8 cellular contexts compared by ENCODE assay signal in genomic region chr19:43526884-43527859, GRCh38. TPM values are rescaled to one million over a fixed set of nuclear protein-coding genes. Genes with fewer than 3 reads are reported as not detected.
DNase-seq lines count a peak whose midpoint lies in the region; ATAC-seq, FAIRE-seq and TF ChIP-seq lines count a peak whose summit lies in the region.

ETHE1 (minus strand) TSS chr19:43527201; CDS start chr19:43527177, 24 bp downstream.

- intact Hi-C loops in CD14-positive monocyte (cut with micrococcal nuclease): loop anchor here in 1 of 2 donors (2.0 kb wide), 1 partner anchor 68 kb away; no protein-coding TSS in a partner anchor

- DNase-seq in CD14-positive monocyte (ENCODE audit: low spot score) (no peak), SJCRH30 (peak; percentile 77 to 79), frontal cortex (ENCODE audit: low spot score in 2 of 2) (peak; percentile 78 to 83), neural progenitor cell (ENCODE audit: low spot score) (peak; percentile 92), suprapubic skin (ENCODE audit: low spot score in 2 of 2) (peak; percentile 88 to 91)
- peak; percentile 79 for DNase-seq in activated naive CD4-positive, alpha-beta T cell treated with Interleukin-2 at 50 U/mL for 16 hours

- TF ChIP-seq EP300 in Ishikawa (IDR thresholded peaks at IDR 0.05; ENCODE audit: borderline replicate concordance) (no peak), suprapubic skin (IDR thresholded peaks at IDR 0.05) (no peak)

- peaks cover 9% of the 10 kb centered on the region for H3F3A ChIP-seq in neural progenitor cell (ENCODE audit: low read depth)

- H4K20me1 ChIP-seq in neural progenitor cell (ENCODE audit: low read depth): peaks cover 13% of the 10 kb centered on the region

- H3K27ac ChIP-seq in SJCRH30: no peak within 1 kb of the TSS
- no peak within 1 kb of the TSS for H3K27ac ChIP-seq in neural progenitor cell
- H3K27ac ChIP-seq in suprapubic skin: peak within 1 kb of the TSS; percentile 83

- 6% methylated on average over 24 of the region's 54 CpGs for WGBS in suprapubic skin

- H3K9ac ChIP-seq in neural progenitor cell: no peak within 1 kb of the TSS

- H3K4me3 Mint-ChIP-seq in CD14-positive monocyte: peak within 1 kb of the TSS; percentile 90 to 98
- H3K4me3 Mint-ChIP-seq in neural progenitor cell: peak within 1 kb of the TSS; percentile 94

- H3K4me1 ChIP-seq in SJCRH30 (no peaks in the 10 kb centered on the region; the same call in 1 of the 2 replicates), neural progenitor cell (peaks cover 11% of the 10 kb centered on the region), suprapubic skin (peaks cover 59% of the 10 kb centered on the region)

- H3K27me3 Mint-ChIP-seq in CD14-positive monocyte (ENCODE audit: low read depth in 3 of 3) (peaks cover 0 to 2% (median 1%) of the 10 kb centered on the region in 3 donors), neural progenitor cell (ENCODE audit: insufficient read depth, low read depth) (peaks cover 4% of the 10 kb centered on the region)

- TF ChIP-seq CTCF in CD14-positive monocyte (IDR thresholded peaks at IDR 0.05) (no peak), neural progenitor cell (IDR thresholded peaks at IDR 0.05) (no peak), suprapubic skin (IDR thresholded peaks at IDR 0.05) (no peak)

- H3K36me3 Mint-ChIP-seq in CD14-positive monocyte (peaks cover 4 to 7% of the 10 kb centered on the region in 2 donors), neural progenitor cell (no peaks in the 10 kb centered on the region)

- H3K9me3 ChIP-seq in SJCRH30 (replicated peaks): no peaks in the 10 kb centered on the region
- H3K9me3 ChIP-seq in neural progenitor cell (ENCODE audit: low read depth): no peaks in the 10 kb centered on the region
- H3K9me3 ChIP-seq in suprapubic skin: no peaks in the 10 kb centered on the region

- H3K27me3 ChIP-seq in SJCRH30 (no peaks in the 10 kb centered on the region), neural progenitor cell (peaks cover 23% of the 10 kb centered on the region), suprapubic skin (no peaks in the 10 kb centered on the region)

- no peaks in the 10 kb centered on the region for H3K79me2 ChIP-seq in neural progenitor cell (ENCODE audit: low read depth)

- H3K36me3 ChIP-seq in SJCRH30 (no peaks in the 10 kb centered on the region), neural progenitor cell (no peaks in the 10 kb centered on the region), suprapubic skin (no peaks in the 10 kb centered on the region)

- no peak for FAIRE-seq in frontal cortex (lab: Jason Lieb, UNC)

- H3K4me2 ChIP-seq in neural progenitor cell: peak within 1 kb of the TSS; percentile 92

- H3K9me3 Mint-ChIP-seq in CD14-positive monocyte (no peaks in the 10 kb centered on the region), neural progenitor cell (no peaks in the 10 kb centered on the region)

- H2AFZ ChIP-seq in neural progenitor cell (replicated peaks): peak within 1 kb of the TSS; percentile 77

- H3K27ac Mint-ChIP-seq in CD14-positive monocyte (peak within 1 kb of the TSS; percentile 81 to 97 (median 92)), neural progenitor cell (peak within 1 kb of the TSS; percentile 76)

- peak within 1 kb of the TSS; percentile 74 for H3K4me3 ChIP-seq in SJCRH30
- peak within 1 kb of the TSS; percentile 82 for H3K4me3 ChIP-seq in neural progenitor cell
- H3K4me3 ChIP-seq in suprapubic skin: peak within 1 kb of the TSS; percentile 80

- TF ChIP-seq RAD21 in Ishikawa (IDR thresholded peaks at IDR 0.05; ENCODE audit: low read depth): no peak

- H3K4me1 Mint-ChIP-seq in CD14-positive monocyte (peaks cover 34% of the 10 kb centered on the region), neural progenitor cell (peaks cover 16% of the 10 kb centered on the region)

- peak; percentile 33 to 53 for TF ChIP-seq POLR2A in suprapubic skin (IDR thresholded peaks at IDR 0.05)

- ATAC-seq in GM19463 (IDR thresholded peaks at IDR 0.05; ENCODE audit: unreplicated experiment): peak; percentile 82

TF ChIP-seq in Ishikawa, 13 proteins besides CTCF, POLR2A, EP300 and RAD21:
- TF ChIP-seq TEAD4 (IDR thresholded peaks at IDR 0.05): peak; percentile 20; the same call in 1 of the 2 replicates
- no peak for TF ChIP-seq TCF12 (IDR thresholded peaks at IDR 0.05; ENCODE audit: low read depth)
- peak; percentile 71; the same call in 1 of the 2 replicates for TF ChIP-seq MAX (IDR thresholded peaks at IDR 0.05)
- TF ChIP-seq CREB1 (IDR thresholded peaks at IDR 0.05; ENCODE audit: low read depth): 0 out of 2 replicates have a peak, but pooled peaks have one; percentile 18
- peak; percentile 90 for TF ChIP-seq ZBTB7A (IDR thresholded peaks at IDR 0.05; ENCODE audit: low read depth)
- TF ChIP-seq YY1 (IDR thresholded peaks at IDR 0.05; ENCODE audit: low read depth): peak; percentile 70
- TF ChIP-seq FOXM1 (IDR thresholded peaks at IDR 0.05; ENCODE audit: borderline replicate concordance, low read depth): no peak
- TF ChIP-seq TAF1 (IDR thresholded peaks at IDR 0.05; ENCODE audit: low read depth): peak; percentile 88

RNA-seq across cellular contexts. Expression of gene ETHE1, which starts in this region (rescaled TPM):
- polyA plus RNA-seq in CD14-positive monocyte: 100 to 1,000 TPM; 111 to 135 TPM
- 11.5 and 12.2 TPM in 2 replicates for total RNA-seq in SJCRH30 (2014; rRNA removed; shearing (Covaris generic))
- total RNA-seq in frontal cortex (19.2 TPM), neural progenitor cell (ENCODE audit: low replicate concordance) (13.6 and 27.8 TPM in 2 replicates), suprapubic skin (10 to 100 TPM; 44.3 to 76.0 (median 57.8) TPM)
